9 cellular contexts compared by ENCODE assay signal in genomic region chr16:87653234-87653633, GRCh38. TPM values are rescaled to one million over a fixed set of nuclear protein-coding genes. Genes with fewer than 3 reads are reported as not detected.
DNase-seq lines count a peak whose midpoint lies in the region; ATAC-seq and TF ChIP-seq lines count a peak whose summit lies in the region.
"Had no signal": no experiment of that assay in that cellular context is flagged by ENCODE, and none has a peak within 500 bp of the region (broad histone marks: within the 10 kb centered on the region; RNA-seq: fewer than 3 reads in every experiment).

No MANE protein-coding gene starts in this region.

- no peaks in the 10 kb centered on the region for H3K9me2 ChIP-seq in Loucy (replicated peaks; ENCODE audit: low read depth, low read length)

- no peaks in the 10 kb centered on the region for H3K4me1 ChIP-seq in Loucy (ENCODE audit: insufficient read depth, low read length, poor library complexity, severe bottlenecking)

- POLR2A ChIA-PET in activated CD8-positive, alpha-beta T cell treated with anti-CD3 and anti-CD28 coated beads for 36 hours (lab: Charles Lee): no interaction called here
- POLR2A ChIA-PET in activated CD8-positive, alpha-beta T cell treated with anti-CD3 and anti-CD28 coated beads, Interleukin-2, amount 10 ng/mL, durations not matched to agents 7 days and 5 days (lab: Charles Lee): interaction anchor here (0.6 kb wide), 1 partner anchor 113 kb away, joined by 3 read pairs; the partner anchor contains the start of gene KLHDC4

- no peaks in the 10 kb centered on the region for H3K9me3 ChIP-seq in Loucy (ENCODE audit: insufficient read depth, low read depth, low read length)

- H3K27me3 ChIP-seq in Loucy (ENCODE audit: insufficient read depth, low read length, poor library complexity, severe bottlenecking): no peaks in the 10 kb centered on the region

- no peaks in the 10 kb centered on the region for H3K27me3 Mint-ChIP-seq in activated CD8-positive, alpha-beta T cell treated with anti-CD3 and anti-CD28 coated beads for 36 hours
- peaks cover 3% of the 10 kb centered on the region for H3K27me3 Mint-ChIP-seq in activated CD8-positive, alpha-beta T cell treated with anti-CD3 and anti-CD28 coated beads, Interleukin-2, amount 10 ng/mL, durations not matched to agents 7 days and 5 days (ENCODE audit: low read depth)
- peaks cover 2 to 3% (median 3%) of the 10 kb centered on the region in 3 donors for H3K27me3 Mint-ChIP-seq in immature natural killer cell (ENCODE audit: low read depth in 3 of 3)

- ATAC-seq in activated CD8-positive, alpha-beta T cell treated with anti-CD3 and anti-CD28 coated beads for 36 hours: peak; percentile 64
- ATAC-seq in activated CD8-positive, alpha-beta T cell treated with anti-CD3 and anti-CD28 coated beads, Interleukin-2, amount 10 ng/mL, durations not matched to agents 7 days and 5 days: no peak

- H3K4me1 Mint-ChIP-seq in activated CD8-positive, alpha-beta T cell treated with anti-CD3 and anti-CD28 coated beads for 36 hours (ENCODE audit: low read depth): no peaks in the 10 kb centered on the region
- no peaks in the 10 kb centered on the region for H3K4me1 Mint-ChIP-seq in activated CD8-positive, alpha-beta T cell treated with anti-CD3 and anti-CD28 coated beads, Interleukin-2, amount 10 ng/mL, durations not matched to agents 7 days and 5 days (ENCODE audit: low read depth)
- no peaks in the 10 kb centered on the region for H3K4me1 Mint-ChIP-seq in immature natural killer cell

- CTCF ChIA-PET in activated CD8-positive, alpha-beta T cell treated with anti-CD3 and anti-CD28 coated beads for 36 hours (lab: Charles Lee): interaction anchor here (0.8 to 1.6 kb wide), 4 partner anchors 9 to 50 kb away, joined by 3 to 7 read pairs (median 3); no protein-coding TSS in a partner anchor
- CTCF ChIA-PET in activated CD8-positive, alpha-beta T cell treated with anti-CD3 and anti-CD28 coated beads, Interleukin-2, amount 10 ng/mL, durations not matched to agents 7 days and 5 days (lab: Charles Lee): no interaction called here

- intact Hi-C loops in activated CD8-positive, alpha-beta T cell treated with anti-CD3 and anti-CD28 coated beads for 36 hours (cut with micrococcal nuclease): no loop called here

- H3K4me3 Mint-ChIP-seq in activated CD8-positive, alpha-beta T cell treated with anti-CD3 and anti-CD28 coated beads for 36 hours: no peak overlapping the region
- H3K4me3 Mint-ChIP-seq in activated CD8-positive, alpha-beta T cell treated with anti-CD3 and anti-CD28 coated beads, Interleukin-2, amount 10 ng/mL, durations not matched to agents 7 days and 5 days: no peak overlapping the region
- H3K4me3 Mint-ChIP-seq in immature natural killer cell: no peak overlapping the region

- H3K9me3 Mint-ChIP-seq in activated CD8-positive, alpha-beta T cell treated with anti-CD3 and anti-CD28 coated beads for 36 hours: no peaks in the 10 kb centered on the region
- no peaks in the 10 kb centered on the region for H3K9me3 Mint-ChIP-seq in activated CD8-positive, alpha-beta T cell treated with anti-CD3 and anti-CD28 coated beads, Interleukin-2, amount 10 ng/mL, durations not matched to agents 7 days and 5 days (ENCODE audit: insufficient read depth)
- H3K9me3 Mint-ChIP-seq in immature natural killer cell: no peaks in the 10 kb centered on the region

- no peaks in the 10 kb centered on the region for H4K20me1 ChIP-seq in Loucy (ENCODE audit: insufficient read depth, low read length, poor library complexity, severe bottlenecking)

- TF ChIP-seq CTCF in activated CD8-positive, alpha-beta T cell treated with anti-CD3 and anti-CD28 coated beads for 36 hours (IDR thresholded peaks at IDR 0.05): peak; percentile 56
- TF ChIP-seq CTCF in Loucy (conservative IDR thresholded peaks at IDR 0.05; ENCODE audit: low read length) (peak; percentile 38), retinal pigment epithelial cell (conservative IDR thresholded peaks at IDR 0.05; ENCODE audit: low read depth, low read length) (peak; percentile 68)

- H3K79me2 ChIP-seq in Loucy (ENCODE audit: insufficient read depth, low read length): no peaks in the 10 kb centered on the region

- no peak overlapping the region for H3K4me2 ChIP-seq in Loucy (ENCODE audit: low read depth, low read length, poor library complexity, severe bottlenecking)

- no peaks in the 10 kb centered on the region for H3K36me3 Mint-ChIP-seq in activated CD8-positive, alpha-beta T cell treated with anti-CD3 and anti-CD28 coated beads for 36 hours (ENCODE audit: low read depth)
- no peaks in the 10 kb centered on the region for H3K36me3 Mint-ChIP-seq in activated CD8-positive, alpha-beta T cell treated with anti-CD3 and anti-CD28 coated beads, Interleukin-2, amount 10 ng/mL, durations not matched to agents 7 days and 5 days (ENCODE audit: low read depth)
- H3K36me3 Mint-ChIP-seq in immature natural killer cell: no peaks in the 10 kb centered on the region

- H3K27ac Mint-ChIP-seq in activated CD8-positive, alpha-beta T cell treated with anti-CD3 and anti-CD28 coated beads for 36 hours: no peak overlapping the region
- no peak overlapping the region for H3K27ac Mint-ChIP-seq in activated CD8-positive, alpha-beta T cell treated with anti-CD3 and anti-CD28 coated beads, Interleukin-2, amount 10 ng/mL, durations not matched to agents 7 days and 5 days
- no peak overlapping the region for H3K27ac Mint-ChIP-seq in immature natural killer cell

- DNase-seq in activated CD8-positive, alpha-beta T cell treated with anti-CD3 and anti-CD28 coated beads for 36 hours: peak; percentile 31
- DNase-seq in activated CD8-positive, alpha-beta T cell treated with anti-CD3 and anti-CD28 coated beads, Interleukin-2, amount 10 ng/mL, durations not matched to agents 7 days and 5 days: no peak
- DNase-seq in dermis blood vessel endothelial cell (peak; percentile 20), retinal pigment epithelial cell (ENCODE audit: low read depth) (no peak), C1 segment of cervical spinal cord (lab: John Stamatoyannopoulos, UW) (no peak), immature natural killer cell (no peak), DMS79 (lab: John Stamatoyannopoulos, UW) (no peak)
- DNase-seq: activated effector memory CD4-positive, alpha-beta T cell treated with anti-CD3 and anti-CD28 coated beads, Interleukin-2, amount 50 U/mL, for 16 hours had no signal

- no peaks in the 10 kb centered on the region for H3K36me3 ChIP-seq in Loucy (ENCODE audit: insufficient read depth, low read length)

- H3K4me3 ChIP-seq in Loucy (ENCODE audit: low read length, poor library complexity, severe bottlenecking) (no peak overlapping the region), retinal pigment epithelial cell (ENCODE audit: low read length) (no peak overlapping the region)

- no peaks in the 10 kb centered on the region for H3F3A ChIP-seq in Loucy (ENCODE audit: low read depth)

- 0 out of 2 replicates have a peak overlapping the region, but pooled peaks have one; percentile 49 for H2AFZ ChIP-seq in Loucy (ENCODE audit: low read length)

- H3K9ac ChIP-seq in Loucy (ENCODE audit: low read depth, low read length, poor library complexity, severe bottlenecking): no peak overlapping the region

RNA-seq across cellular contexts. Expression of gene JPH3, which starts 50.9 kb away (rescaled TPM):
- under 1 TPM; 0.07 to 0.09 TPM for total RNA-seq in activated CD8-positive, alpha-beta T cell treated with anti-CD3 and anti-CD28 coated beads for 36 hours
- not detected for total RNA-seq in activated CD8-positive, alpha-beta T cell treated with anti-CD3 and anti-CD28 coated beads, Interleukin-2, amount 10 ng/mL, durations not matched to agents 7 days and 5 days
- 0.34 and 0.51 TPM in 2 replicates for total RNA-seq in dermis blood vessel endothelial cell
- polyA plus RNA-seq in immature natural killer cell: not detected

Comparison
In these comparisons a context has a peak if more than half of its experiments do, and no peak if none do; other contexts are left out.
1. DNase-seq: peak in activated CD8-positive, alpha-beta T cell treated with anti-CD3 and anti-CD28 coated beads for 36 hours (single experiment) and dermis blood vessel endothelial cell (single experiment); none in activated CD8-positive, alpha-beta T cell treated with anti-CD3 and anti-CD28 coated beads, Interleukin-2, amount 10 ng/mL, durations not matched to agents 7 days and 5 days (single experiment), retinal pigment epithelial cell (single experiment), C1 segment of cervical spinal cord (0 of 14), immature natural killer cell (0 of 3) and DMS79 (single experiment).
2. Peak in every context shown above with its lines, with median percentiles within 50 percentile points of each other: CTCF ChIP-seq.